In the genomic region with DNA sequence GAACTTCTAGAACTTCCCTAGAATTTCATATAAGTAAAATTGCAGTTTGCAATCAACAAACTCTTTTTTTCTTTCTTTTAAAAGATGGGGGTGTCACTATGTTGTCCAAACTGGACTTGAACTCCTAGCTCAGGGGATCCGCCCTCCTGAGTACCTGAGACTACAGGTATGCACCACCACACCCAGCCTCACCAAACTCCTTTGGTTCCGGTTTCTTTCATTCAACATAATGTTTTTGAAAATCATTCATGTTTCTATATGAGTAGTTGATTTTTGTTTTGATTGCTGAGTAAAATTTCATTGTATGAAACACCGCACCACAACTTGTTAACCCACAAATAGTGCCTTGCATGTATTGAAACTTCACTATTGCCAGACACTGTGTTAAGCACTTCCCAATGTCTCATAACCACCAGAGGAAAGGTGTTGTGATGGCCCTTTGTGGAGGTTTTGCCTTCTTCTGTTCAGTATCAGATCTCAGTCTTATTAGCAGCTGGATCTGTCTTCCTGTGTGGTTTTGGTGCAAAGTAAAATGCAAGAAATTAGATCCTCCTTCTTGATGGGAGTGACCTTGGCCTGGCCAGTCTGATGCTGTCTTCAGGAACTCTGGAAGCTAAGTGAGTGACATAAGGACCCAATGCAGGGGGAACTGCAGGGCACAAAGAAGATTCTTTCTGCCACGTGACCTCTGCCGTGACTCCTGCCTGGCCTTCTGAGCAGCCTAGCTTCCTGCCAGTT, we compare ENCODE assay signal across 1 cellular context.
TF ChIP-seq lines count a peak whose summit lies in the region.

No MANE protein-coding gene starts in this region.

TF ChIP-seq in K562, 482 proteins besides CTCF, POLR2A, EP300 and RAD21 (continued from another document):
- TF ChIP-seq, protein P1, sequence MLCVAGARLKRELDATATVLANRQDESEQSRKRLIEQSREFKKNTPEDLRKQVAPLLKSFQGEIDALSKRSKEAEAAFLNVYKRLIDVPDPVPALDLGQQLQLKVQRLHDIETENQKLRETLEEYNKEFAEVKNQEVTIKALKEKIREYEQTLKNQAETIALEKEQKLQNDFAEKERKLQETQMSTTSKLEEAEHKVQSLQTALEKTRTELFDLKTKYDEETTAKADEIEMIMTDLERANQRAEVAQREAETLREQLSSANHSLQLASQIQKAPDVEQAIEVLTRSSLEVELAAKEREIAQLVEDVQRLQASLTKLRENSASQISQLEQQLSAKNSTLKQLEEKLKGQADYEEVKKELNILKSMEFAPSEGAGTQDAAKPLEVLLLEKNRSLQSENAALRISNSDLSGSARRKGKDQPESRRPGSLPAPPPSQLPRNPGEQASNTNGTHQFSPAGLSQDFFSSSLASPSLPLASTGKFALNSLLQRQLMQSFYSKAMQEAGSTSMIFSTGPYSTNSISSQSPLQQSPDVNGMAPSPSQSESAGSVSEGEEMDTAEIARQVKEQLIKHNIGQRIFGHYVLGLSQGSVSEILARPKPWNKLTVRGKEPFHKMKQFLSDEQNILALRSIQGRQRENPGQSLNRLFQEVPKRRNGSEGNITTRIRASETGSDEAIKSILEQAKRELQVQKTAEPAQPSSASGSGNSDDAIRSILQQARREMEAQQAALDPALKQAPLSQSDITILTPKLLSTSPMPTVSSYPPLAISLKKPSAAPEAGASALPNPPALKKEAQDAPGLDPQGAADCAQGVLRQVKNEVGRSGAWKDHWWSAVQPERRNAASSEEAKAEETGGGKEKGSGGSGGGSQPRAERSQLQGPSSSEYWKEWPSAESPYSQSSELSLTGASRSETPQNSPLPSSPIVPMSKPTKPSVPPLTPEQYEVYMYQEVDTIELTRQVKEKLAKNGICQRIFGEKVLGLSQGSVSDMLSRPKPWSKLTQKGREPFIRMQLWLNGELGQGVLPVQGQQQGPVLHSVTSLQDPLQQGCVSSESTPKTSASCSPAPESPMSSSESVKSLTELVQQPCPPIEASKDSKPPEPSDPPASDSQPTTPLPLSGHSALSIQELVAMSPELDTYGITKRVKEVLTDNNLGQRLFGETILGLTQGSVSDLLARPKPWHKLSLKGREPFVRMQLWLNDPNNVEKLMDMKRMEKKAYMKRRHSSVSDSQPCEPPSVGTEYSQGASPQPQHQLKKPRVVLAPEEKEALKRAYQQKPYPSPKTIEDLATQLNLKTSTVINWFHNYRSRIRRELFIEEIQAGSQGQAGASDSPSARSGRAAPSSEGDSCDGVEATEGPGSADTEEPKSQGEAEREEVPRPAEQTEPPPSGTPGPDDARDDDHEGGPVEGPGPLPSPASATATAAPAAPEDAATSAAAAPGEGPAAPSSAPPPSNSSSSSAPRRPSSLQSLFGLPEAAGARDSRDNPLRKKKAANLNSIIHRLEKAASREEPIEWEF (CRISPR knock-in tag; IDR thresholded peaks at IDR 0.05), result no peak
- TF ChIP-seq USF2 (CRISPR knock-in tag; IDR thresholded peaks at IDR 0.05) (peak; percentile 27; the same call in 1 of the 2 replicates), HEY1 (CRISPR knock-in tag; IDR thresholded peaks at IDR 0.05; ENCODE audit: borderline replicate concordance) (no peak), ZNF384 (IDR thresholded peaks at IDR 0.05; ENCODE audit: low read depth, low read length) (no peak), CTCFL (IDR thresholded peaks at IDR 0.05; ENCODE audit: borderline replicate concordance, insufficient read depth, low read depth, low read length, poor library complexity, severe bottlenecking) (no peak), TCF7L2 (IDR thresholded peaks at IDR 0.05; ENCODE audit: low read depth, low read length) (no peak)
